ENCODE assay signal across 17 cellular contexts in the genomic region with DNA sequence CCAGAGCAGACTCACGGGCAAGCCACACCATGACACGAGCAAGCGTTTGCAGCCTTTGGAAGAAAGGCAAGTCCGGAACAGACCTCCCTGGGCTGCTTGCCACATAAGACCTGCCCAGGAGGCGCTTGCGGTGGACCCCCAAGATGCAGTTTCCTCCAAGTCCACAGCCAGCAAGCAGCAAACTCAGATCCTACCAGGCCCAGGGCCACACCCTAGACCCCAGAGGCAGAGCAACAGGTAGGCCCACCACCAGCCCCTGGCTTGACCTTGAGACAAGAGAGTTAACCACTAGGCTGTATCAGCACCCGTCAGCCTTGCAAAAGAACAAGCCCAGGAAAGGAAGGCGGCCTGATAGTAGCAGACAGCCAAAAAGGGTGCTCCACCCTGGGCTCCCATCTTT. TPM values are rescaled to one million over a fixed set of nuclear protein-coding genes. Genes with fewer than 3 reads are reported as not detected.
DNase-seq lines count a peak whose midpoint lies in the region; ATAC-seq and TF ChIP-seq lines count a peak whose summit lies in the region.
"Had no signal": no experiment of that assay in that cellular context is flagged by ENCODE, and none has a peak within 500 bp of the region (broad histone marks: within the 10 kb centered on the region; RNA-seq: fewer than 3 reads in every experiment).

No MANE protein-coding gene starts in this region.

- intact Hi-C loops in Caco-2 (cut with micrococcal nuclease; ENCODE audit: unreplicated experiment), result no loop called here
- intact Hi-C loops in activated T-helper 1 cell treated with anti-CD3 and anti-CD28 coated beads, Interleukin-12 subunit alpha, Interleukin-12 subunit beta, Interleukin-2, Interleukin-4 antibody, amounts not matched to agents 30 ng/mL and 10 ng/mL and 1 ng/mL, durations not matched to agents 14 hours and 24 hours and 36 hours (cut with micrococcal nuclease), result loop anchor here (10.0 kb wide), 1 partner anchor 315 kb away; a partner anchor contains a TSS
- intact Hi-C loops in body of pancreas (cut with DNase I), result no loop called here

- H3K4me1 Mint-ChIP-seq in Caco-2 (ENCODE audit: low read depth, unreplicated experiment), result peaks cover 6% of the 10 kb centered on the region
- peaks cover 41% of the 10 kb centered on the region for H3K4me1 Mint-ChIP-seq in activated T-helper 1 cell treated with anti-CD3 and anti-CD28 coated beads, Interleukin-12 subunit alpha, Interleukin-12 subunit beta, Interleukin-2, Interleukin-4 antibody, amounts not matched to agents 30 ng/mL and 10 ng/mL and 1 ng/mL, durations not matched to agents 14 hours and 24 hours and 36 hours (ENCODE audit: low read depth)
- H3K4me1 Mint-ChIP-seq in memory B cell, result peaks cover 18% of the 10 kb centered on the region

- no peak overlapping the region for H3K27ac ChIP-seq in BLaER1 treated with 17β-estradiol and CSF1 and Interleukin-3, amounts not matched to agents 10 nM and 100 nM
- H3K27ac ChIP-seq in body of pancreas, result no peak overlapping the region
- H3K27ac ChIP-seq: pancreas, skin epidermis had no signal

- TF ChIP-seq CTCF in Caco-2 (IDR thresholded peaks at IDR 0.05; ENCODE audit: insufficient read depth in 1 of 2, low read depth in 1 of 2, low read length in 1 of 2, severe bottlenecking in 1 of 2, unreplicated experiment in 1 of 2) (no peak), body of pancreas (IDR thresholded peaks at IDR 0.05) (no peak)

- no peaks in the 10 kb centered on the region for H3K9me3 ChIP-seq in BLaER1 treated with 17β-estradiol and CSF1 and Interleukin-3, amounts not matched to agents 10 nM and 100 nM (replicated peaks in 1 of 11)
- H3K9me3 ChIP-seq in Caco-2, result no peaks in the 10 kb centered on the region
- no peaks in the 10 kb centered on the region for H3K9me3 ChIP-seq in body of pancreas
- H3K9me3 ChIP-seq: pancreas had no signal

- CTCF ChIA-PET in Caco-2 (lab: Charles Lee), result no interaction called here

- POLR2A ChIA-PET in Caco-2 (lab: Charles Lee), result no interaction called here

- 91 to 93% methylated on average over 8 of the region's 8 CpGs for WGBS in body of pancreas, 2 donors

- H3K4me2 ChIP-seq in BLaER1 treated with 17β-estradiol and CSF1 and Interleukin-3, amounts not matched to agents 10 nM and 100 nM, result peak overlapping the region in 10 of 11 experiments; percentile 92 to 99 (median 97); a peak in 10 of 22 replicates

- H3K9ac ChIP-seq in BLaER1 treated with 17β-estradiol and CSF1 and Interleukin-3, amounts not matched to agents 10 nM and 100 nM, result peak overlapping the region in 7 of 11 experiments; percentile 19 to 94 (median 87); a peak in 8 of 22 replicates

- H3K27me3 ChIP-seq in BLaER1 treated with 17β-estradiol and CSF1 and Interleukin-3, amounts not matched to agents 10 nM and 100 nM, result no peaks in the 10 kb centered on the region
- no peaks in the 10 kb centered on the region for H3K27me3 ChIP-seq in Caco-2 (replicated peaks; ENCODE audit: control insufficient read depth, insufficient read depth, low read length)
- no peaks in the 10 kb centered on the region for H3K27me3 ChIP-seq in body of pancreas
- H3K27me3 ChIP-seq: pancreas had no signal

- H3K4me1 ChIP-seq in BLaER1 treated with 17β-estradiol and CSF1 and Interleukin-3, amounts not matched to agents 10 nM and 100 nM, result peaks cover 32 to 40% (median 36%) of the 10 kb centered on the region in 10 experiments
- H3K4me1 ChIP-seq in Caco-2 (no peaks in the 10 kb centered on the region), body of pancreas (peaks cover 35% of the 10 kb centered on the region)

- ATAC-seq in memory B cell (ENCODE audit: low read depth) (no peak), body of pancreas (no peak)
- ATAC-seq: pancreas had no signal

- H4K20me1 ChIP-seq in BLaER1 treated with 17β-estradiol and CSF1 and Interleukin-3, amounts not matched to agents 10 nM and 100 nM, result peaks cover 4 to 79% (median 48%) of the 10 kb centered on the region in 11 experiments; a peak in 19 of 22 replicates

- no peak for TF ChIP-seq POLR2A in body of pancreas (IDR thresholded peaks at IDR 0.05)

- no peaks in the 10 kb centered on the region for H3K27me3 Mint-ChIP-seq in Caco-2 (ENCODE audit: insufficient read depth, unreplicated experiment)
- no peaks in the 10 kb centered on the region for H3K27me3 Mint-ChIP-seq in activated T-helper 1 cell treated with anti-CD3 and anti-CD28 coated beads, Interleukin-12 subunit alpha, Interleukin-12 subunit beta, Interleukin-2, Interleukin-4 antibody, amounts not matched to agents 30 ng/mL and 10 ng/mL and 1 ng/mL, durations not matched to agents 14 hours and 24 hours and 36 hours (ENCODE audit: insufficient read depth)
- H3K27me3 Mint-ChIP-seq in memory B cell, result no peaks in the 10 kb centered on the region

- H3K9me3 Mint-ChIP-seq in Caco-2 (ENCODE audit: unreplicated experiment) (no peaks in the 10 kb centered on the region), memory B cell (no peaks in the 10 kb centered on the region)
- H3K9me3 Mint-ChIP-seq in activated T-helper 1 cell treated with anti-CD3 and anti-CD28 coated beads, Interleukin-12 subunit alpha, Interleukin-12 subunit beta, Interleukin-2, Interleukin-4 antibody, amounts not matched to agents 30 ng/mL and 10 ng/mL and 1 ng/mL, durations not matched to agents 14 hours and 24 hours and 36 hours, result no peaks in the 10 kb centered on the region

- no TSS peak for BruUV-seq in Caco-2 (replicated peaks; lab: Mats Ljungman, UMichigan)

- H3K36me3 Mint-ChIP-seq in Caco-2 (ENCODE audit: insufficient read depth, unreplicated experiment), result peaks cover 74% of the 10 kb centered on the region
- H3K36me3 Mint-ChIP-seq in activated T-helper 1 cell treated with anti-CD3 and anti-CD28 coated beads, Interleukin-12 subunit alpha, Interleukin-12 subunit beta, Interleukin-2, Interleukin-4 antibody, amounts not matched to agents 30 ng/mL and 10 ng/mL and 1 ng/mL, durations not matched to agents 14 hours and 24 hours and 36 hours (ENCODE audit: low read depth), result peaks cover 25% of the 10 kb centered on the region
- peaks cover 12% of the 10 kb centered on the region for H3K36me3 Mint-ChIP-seq in memory B cell

- no peak for DNase-seq in Caco-2
- DNase-seq in activated T-helper 1 cell treated with anti-CD3 and anti-CD28 coated beads, Interleukin-12 subunit alpha, Interleukin-12 subunit beta, Interleukin-2, Interleukin-4 antibody, amounts not matched to agents 30 ng/mL and 10 ng/mL and 1 ng/mL, durations not matched to agents 14 hours and 24 hours and 36 hours (ENCODE audit: low spot score), result no peak
- DNase-seq in memory B cell (ENCODE audit: low spot score in 2 of 2), result no peak
- no peak for DNase-seq in MV-4-11 (lab: John Stamatoyannopoulos, UW)
- no peak for DNase-seq in GM19240 (ENCODE audit: insufficient read length, low spot score)
- DNase-seq in body of pancreas, result no peak
- no peak for DNase-seq in epidermal melanocyte (ENCODE audit: insufficient read length, low spot score)
- DNase-seq: cerebellar nuclear complex; midbrain; NCI-H1048; NCI-H2171; NK-92 treated with Interleukin-12 subunit alpha and Interleukin-12 subunit beta, amount 100 ng/mL, for 24 hours; SHP77; T1000 had no signal

- peaks cover 45 to 63% (median 60%) of the 10 kb centered on the region in 11 experiments for H3K36me3 ChIP-seq in BLaER1 treated with 17β-estradiol and CSF1 and Interleukin-3, amounts not matched to agents 10 nM and 100 nM
- H3K36me3 ChIP-seq in Caco-2 (ENCODE audit: control insufficient read depth, insufficient read depth, low read length) (peaks cover 3% of the 10 kb centered on the region), body of pancreas (replicated peaks in 1 of 2; ENCODE audit: insufficient read depth in 1 of 2, low read depth in 2 of 2) (peaks cover 0 to 8% of the 10 kb centered on the region in 2 donors)

- H3K4me3 Mint-ChIP-seq in Caco-2 (ENCODE audit: unreplicated experiment), result peak overlapping the region; percentile 90
- peak overlapping the region; percentile 89 for H3K4me3 Mint-ChIP-seq in activated T-helper 1 cell treated with anti-CD3 and anti-CD28 coated beads, Interleukin-12 subunit alpha, Interleukin-12 subunit beta, Interleukin-2, Interleukin-4 antibody, amounts not matched to agents 30 ng/mL and 10 ng/mL and 1 ng/mL, durations not matched to agents 14 hours and 24 hours and 36 hours
- peak overlapping the region; percentile 85 for H3K4me3 Mint-ChIP-seq in memory B cell

- H3K4me3 ChIP-seq in BLaER1 treated with 17β-estradiol and CSF1 and Interleukin-3, amounts not matched to agents 10 nM and 100 nM, result no peak overlapping the region
- no peak overlapping the region for H3K4me3 ChIP-seq in Caco-2 (ENCODE audit: low read depth, low read length)
- no peak overlapping the region for H3K4me3 ChIP-seq in body of pancreas
- H3K4me3 ChIP-seq: pancreas, skin epidermis had no signal

- H3K27ac Mint-ChIP-seq in Caco-2 (ENCODE audit: unreplicated experiment) (no peak overlapping the region), memory B cell (no peak overlapping the region)
- H3K27ac Mint-ChIP-seq in activated T-helper 1 cell treated with anti-CD3 and anti-CD28 coated beads, Interleukin-12 subunit alpha, Interleukin-12 subunit beta, Interleukin-2, Interleukin-4 antibody, amounts not matched to agents 30 ng/mL and 10 ng/mL and 1 ng/mL, durations not matched to agents 14 hours and 24 hours and 36 hours, result no peak overlapping the region

RNA-seq across cellular contexts. Expression of a gene that starts 2.3 kb away (rescaled TPM):
- total RNA-seq in Caco-2 (2022) (38.5 and 42.2 TPM in 2 replicates), body of pancreas (10 to 100 TPM; 27.8 to 50.4 TPM)
- total RNA-seq in activated T-helper 1 cell treated with anti-CD3 and anti-CD28 coated beads, Interleukin-12 subunit alpha, Interleukin-12 subunit beta, Interleukin-2, Interleukin-4 antibody, amounts not matched to agents 30 ng/mL and 10 ng/mL and 1 ng/mL, durations not matched to agents 14 hours and 24 hours and 36 hours, result 69.2 and 69.5 TPM in 2 replicates

RNA-seq across cellular contexts. Expression of a gene that starts 21.6 kb away (rescaled TPM):
- total RNA-seq in Caco-2 (2022) (2.1 and 2.9 TPM in 2 replicates), body of pancreas (10 to 100 TPM in 1 of 2 donors, 1 to 10 TPM in 1; 7.0 to 13.5 TPM)
- 0.52 and 0.64 TPM in 2 replicates for total RNA-seq in activated T-helper 1 cell treated with anti-CD3 and anti-CD28 coated beads, Interleukin-12 subunit alpha, Interleukin-12 subunit beta, Interleukin-2, Interleukin-4 antibody, amounts not matched to agents 30 ng/mL and 10 ng/mL and 1 ng/mL, durations not matched to agents 14 hours and 24 hours and 36 hours

RNA-seq across cellular contexts. Expression of a gene that starts 37.2 kb away (rescaled TPM):
- 1,436 and 1,933 TPM in 2 replicates for total RNA-seq in Caco-2 (2022)
- 3,516 TPM in 2 replicates for total RNA-seq in activated T-helper 1 cell treated with anti-CD3 and anti-CD28 coated beads, Interleukin-12 subunit alpha, Interleukin-12 subunit beta, Interleukin-2, Interleukin-4 antibody, amounts not matched to agents 30 ng/mL and 10 ng/mL and 1 ng/mL, durations not matched to agents 14 hours and 24 hours and 36 hours
- total RNA-seq in body of pancreas, result 1,000 to 10,000 TPM; 1,634 to 1,790 TPM
